In the genomic region with DNA sequence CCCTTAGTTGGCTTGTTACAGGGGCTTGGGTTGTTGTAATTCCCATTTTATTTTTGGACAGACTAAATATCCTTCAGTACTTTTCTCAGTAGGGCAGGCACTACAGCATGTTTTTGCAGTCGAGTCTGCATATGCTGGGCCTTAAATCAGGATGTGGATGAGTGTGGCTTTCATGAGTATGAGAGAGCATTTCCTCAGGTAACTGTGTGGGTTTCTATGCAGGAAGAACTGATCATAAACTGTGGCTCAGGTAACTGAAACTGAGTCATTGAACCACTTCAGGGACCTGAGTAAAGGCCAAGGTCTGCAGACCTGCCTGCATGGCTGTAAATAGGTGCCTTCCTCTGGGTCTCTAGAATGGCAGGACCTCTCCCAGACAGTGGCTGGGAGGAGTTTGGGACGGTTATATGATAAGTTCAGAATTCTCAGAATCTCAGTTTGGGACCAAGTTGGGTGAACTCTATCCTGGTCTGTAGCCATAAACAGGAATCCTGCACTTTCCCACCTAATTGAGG, we compare ENCODE assay signal across 20 cellular contexts.
DNase-seq lines count a peak whose midpoint lies in the region; ATAC-seq and TF ChIP-seq lines count a peak whose summit lies in the region.
"Had no signal": no experiment of that assay in that cellular context is flagged by ENCODE, and none has a peak within 500 bp of the region (broad histone marks: within the 10 kb centered on the region; RNA-seq: fewer than 3 reads in every experiment).

No MANE protein-coding gene starts in this region.

- H3K9me3 ChIP-seq in CD8-positive, alpha-beta memory T cell (ENCODE audit: low read length) = no peaks in the 10 kb centered on the region
- H3K9me3 ChIP-seq in naive thymus-derived CD4-positive, alpha-beta T cell (ENCODE audit: control insufficient read depth in 2 of 3, low read length in 3 of 3) = no peaks in the 10 kb centered on the region
- H3K9me3 ChIP-seq in uterus = no peaks in the 10 kb centered on the region
- H3K9me3 ChIP-seq: BE2C, Peyer's patch, SJCRH30 had no signal

- H3K4me1 Mint-ChIP-seq in activated naive CD4-positive, alpha-beta T cell treated with anti-CD3 and anti-CD28 coated beads, Interleukin-2, amount 50 U/mL, for 24 hours = peaks cover 8% of the 10 kb centered on the region
- H3K4me1 Mint-ChIP-seq in CD8-positive, alpha-beta memory T cell = peaks cover 11 to 13% (median 12%) of the 10 kb centered on the region in 3 donors
- H3K4me1 Mint-ChIP-seq in activated T-helper 17 cell treated with anti-CD3 and anti-CD28 coated beads, Interleukin-2, amount 50 U/mL, for 72 hours = peaks cover 6% of the 10 kb centered on the region
- peaks cover 0 to 10% (median 5%) of the 10 kb centered on the region in 7 donors for H3K4me1 Mint-ChIP-seq in naive thymus-derived CD4-positive, alpha-beta T cell
- no peaks in the 10 kb centered on the region for H3K4me1 Mint-ChIP-seq in nephron progenitor cell

- no peaks in the 10 kb centered on the region for H3K36me3 Mint-ChIP-seq in activated naive CD4-positive, alpha-beta T cell treated with anti-CD3 and anti-CD28 coated beads, Interleukin-2, amount 50 U/mL, for 24 hours
- no peaks in the 10 kb centered on the region for H3K36me3 Mint-ChIP-seq in CD8-positive, alpha-beta memory T cell
- H3K36me3 Mint-ChIP-seq in activated T-helper 17 cell treated with anti-CD3 and anti-CD28 coated beads, Interleukin-2, amount 50 U/mL, for 72 hours (ENCODE audit: low read depth) = no peaks in the 10 kb centered on the region
- H3K36me3 Mint-ChIP-seq in naive thymus-derived CD4-positive, alpha-beta T cell = no peaks in the 10 kb centered on the region
- no peaks in the 10 kb centered on the region for H3K36me3 Mint-ChIP-seq in nephron progenitor cell (ENCODE audit: low read depth)

- no peak overlapping the region for H3K4me3 ChIP-seq in CD8-positive, alpha-beta memory T cell (ENCODE audit: low read length)
- H3K4me3 ChIP-seq in naive thymus-derived CD4-positive, alpha-beta T cell (ENCODE audit: low read length) = no peak overlapping the region
- no peak overlapping the region for H3K4me3 ChIP-seq in uterus
- H3K4me3 ChIP-seq: GM23248, Peyer's patch, SJCRH30 had no signal

- peak overlapping the region; percentile 5 for H3K27ac Mint-ChIP-seq in activated naive CD4-positive, alpha-beta T cell treated with anti-CD3 and anti-CD28 coated beads, Interleukin-2, amount 50 U/mL, for 24 hours
- peak overlapping the region; percentile 8 to 84 (median 52) for H3K27ac Mint-ChIP-seq in CD8-positive, alpha-beta memory T cell
- H3K27ac Mint-ChIP-seq in activated T-helper 17 cell treated with anti-CD3 and anti-CD28 coated beads, Interleukin-2, amount 50 U/mL, for 72 hours = peak overlapping the region; percentile 18
- peak overlapping the region in 5 of 9 donors; percentile 6 to 76 (median 19) for H3K27ac Mint-ChIP-seq in naive thymus-derived CD4-positive, alpha-beta T cell
- H3K27ac Mint-ChIP-seq in nephron progenitor cell = no peak overlapping the region

- no peaks in the 10 kb centered on the region for H3K27me3 ChIP-seq in CD8-positive, alpha-beta memory T cell (ENCODE audit: insufficient read depth, low read length, poor library complexity, severe bottlenecking)
- H3K27me3 ChIP-seq in naive thymus-derived CD4-positive, alpha-beta T cell (ENCODE audit: control insufficient read depth in 2 of 2, insufficient read depth in 2 of 2, low read length in 2 of 2) = no peaks in the 10 kb centered on the region
- no peaks in the 10 kb centered on the region for H3K27me3 ChIP-seq in uterus
- H3K27me3 ChIP-seq: BE2C, Peyer's patch, SJCRH30 had no signal

- TF ChIP-seq CTCF in nephron progenitor cell (IDR thresholded peaks at IDR 0.05) (no peak), uterus (IDR thresholded peaks at IDR 0.05) (no peak)

- no peak for TF ChIP-seq POLR2A in uterus (IDR thresholded peaks at IDR 0.05)

- H3K9me3 Mint-ChIP-seq in activated naive CD4-positive, alpha-beta T cell treated with anti-CD3 and anti-CD28 coated beads, Interleukin-2, amount 50 U/mL, for 24 hours = no peaks in the 10 kb centered on the region
- no peaks in the 10 kb centered on the region for H3K9me3 Mint-ChIP-seq in CD8-positive, alpha-beta memory T cell
- no peaks in the 10 kb centered on the region for H3K9me3 Mint-ChIP-seq in activated T-helper 17 cell treated with anti-CD3 and anti-CD28 coated beads, Interleukin-2, amount 50 U/mL, for 72 hours
- peaks cover 0 to 4% (median 0%) of the 10 kb centered on the region in 11 donors for H3K9me3 Mint-ChIP-seq in naive thymus-derived CD4-positive, alpha-beta T cell
- no peaks in the 10 kb centered on the region for H3K9me3 Mint-ChIP-seq in nephron progenitor cell

- POLR2A ChIA-PET in CD8-positive, alpha-beta memory T cell (lab: Charles Lee) = no interaction called here
- POLR2A ChIA-PET in naive thymus-derived CD4-positive, alpha-beta T cell (lab: Charles Lee) = no interaction called here

- no peaks in the 10 kb centered on the region for H3K36me3 ChIP-seq in CD8-positive, alpha-beta memory T cell (ENCODE audit: insufficient read depth, low read length)
- no peaks in the 10 kb centered on the region for H3K36me3 ChIP-seq in naive thymus-derived CD4-positive, alpha-beta T cell (ENCODE audit: control insufficient read depth in 2 of 3, insufficient read depth in 3 of 3, low read length in 3 of 3)
- no peaks in the 10 kb centered on the region for H3K36me3 ChIP-seq in uterus
- H3K36me3 ChIP-seq: BE2C, Peyer's patch, SJCRH30 had no signal

- no peak overlapping the region for H3K4me3 Mint-ChIP-seq in activated naive CD4-positive, alpha-beta T cell treated with anti-CD3 and anti-CD28 coated beads, Interleukin-2, amount 50 U/mL, for 24 hours
- peak overlapping the region in 2 of 7 donors; percentile 1 to 7 for H3K4me3 Mint-ChIP-seq in CD8-positive, alpha-beta memory T cell
- H3K4me3 Mint-ChIP-seq in activated T-helper 17 cell treated with anti-CD3 and anti-CD28 coated beads, Interleukin-2, amount 50 U/mL, for 72 hours = peak overlapping the region; percentile 15
- H3K4me3 Mint-ChIP-seq in naive thymus-derived CD4-positive, alpha-beta T cell = no peak overlapping the region
- no peak overlapping the region for H3K4me3 Mint-ChIP-seq in nephron progenitor cell

- no peak overlapping the region for H3K27ac ChIP-seq in CD8-positive, alpha-beta memory T cell (ENCODE audit: low read depth, low read length)
- H3K27ac ChIP-seq in naive thymus-derived CD4-positive, alpha-beta T cell (ENCODE audit: low read depth, low read length) = no peak overlapping the region
- no peak overlapping the region for H3K27ac ChIP-seq in uterus
- H3K27ac ChIP-seq: GM23248, Peyer's patch, SJCRH30 had no signal

- no peak for DNase-seq in activated naive CD4-positive, alpha-beta T cell treated with anti-CD3 and anti-CD28 coated beads, Interleukin-2, amount 50 U/mL, for 16 hours
- no peak for DNase-seq in CD8-positive, alpha-beta memory T cell
- peak in 1 of 9 donors; percentile 1 for DNase-seq in naive thymus-derived CD4-positive, alpha-beta T cell
- DNase-seq in central memory CD4-positive, alpha-beta T cell = no peak
- DNase-seq in nephron progenitor cell (no peak), uterus (no peak)
- DNase-seq: BE2C, GM23248, HCEC 1CT, KG1, NCI-H1105, NCI-H146, NCI-H2029 treated with DMSO at 0.1 percent for 48 hours, NCI-H345, NCI-H524, NCI-H774, Peyer's patch, SJCRH30 had no signal

- H3K27me3 Mint-ChIP-seq in activated naive CD4-positive, alpha-beta T cell treated with anti-CD3 and anti-CD28 coated beads, Interleukin-2, amount 50 U/mL, for 24 hours = no peaks in the 10 kb centered on the region
- H3K27me3 Mint-ChIP-seq in CD8-positive, alpha-beta memory T cell = no peaks in the 10 kb centered on the region
- no peaks in the 10 kb centered on the region for H3K27me3 Mint-ChIP-seq in activated T-helper 17 cell treated with anti-CD3 and anti-CD28 coated beads, Interleukin-2, amount 50 U/mL, for 72 hours
- H3K27me3 Mint-ChIP-seq in naive thymus-derived CD4-positive, alpha-beta T cell = no peaks in the 10 kb centered on the region
- no peaks in the 10 kb centered on the region for H3K27me3 Mint-ChIP-seq in nephron progenitor cell (ENCODE audit: low read depth, poor library complexity)

- CTCF ChIA-PET in CD8-positive, alpha-beta memory T cell (lab: Charles Lee) = no interaction called here
- CTCF ChIA-PET in naive thymus-derived CD4-positive, alpha-beta T cell (lab: Charles Lee) = no interaction called here

- intact Hi-C loops in naive thymus-derived CD4-positive, alpha-beta T cell (cut with micrococcal nuclease) = no loop called here
- intact Hi-C loops in uterus (cut with DNase I; ENCODE audit: low total_unique reads) = no loop called here

- ATAC-seq in activated T-helper 17 cell treated with anti-CD3 and anti-CD28 coated beads, Interleukin-2, amount 50 U/mL, for 72 hours (replicated peaks) = peak; percentile 85
- ATAC-seq in naive thymus-derived CD4-positive, alpha-beta T cell = no peak

- peaks cover 4% of the 10 kb centered on the region for H3K4me1 ChIP-seq in CD8-positive, alpha-beta memory T cell (ENCODE audit: insufficient read depth, low read length)
- H3K4me1 ChIP-seq in naive thymus-derived CD4-positive, alpha-beta T cell (ENCODE audit: control insufficient read depth in 2 of 2, insufficient read depth in 2 of 2, low read length in 2 of 2) = no peaks in the 10 kb centered on the region
- no peaks in the 10 kb centered on the region for H3K4me1 ChIP-seq in uterus
- H3K4me1 ChIP-seq: BE2C, Peyer's patch, SJCRH30 had no signal
